Comparison of ENCODE assay signal across 23 cellular contexts in genomic region chr1:41149570-41149969, GRCh38.
DNase-seq lines count a peak whose midpoint lies in the region; ATAC-seq and TF ChIP-seq lines count a peak whose summit lies in the region.
"Had no signal": no experiment of that assay in that cellular context is flagged by ENCODE, and none has a peak within 500 bp of the region (broad histone marks: within the 10 kb centered on the region; RNA-seq: fewer than 3 reads in every experiment).

No MANE protein-coding gene starts in this region.

- H3K36me3 Mint-ChIP-seq in Calu3 (ENCODE audit: insufficient read depth, unreplicated experiment): peaks cover 10% of the 10 kb centered on the region
- H3K36me3 Mint-ChIP-seq in naive thymus-derived CD4-positive, alpha-beta T cell: peaks cover 4 to 46% (median 28%) of the 10 kb centered on the region in 5 donors

- no peaks in the 10 kb centered on the region for H3K27me3 Mint-ChIP-seq in Calu3 (ENCODE audit: unreplicated experiment)
- H3K27me3 Mint-ChIP-seq in naive thymus-derived CD4-positive, alpha-beta T cell: no peaks in the 10 kb centered on the region
- H3K27me3 Mint-ChIP-seq: CD4-positive, alpha-beta T cell had no signal

- peaks cover 11% of the 10 kb centered on the region for H3K4me1 ChIP-seq in body of pancreas
- no peaks in the 10 kb centered on the region for H3K4me1 ChIP-seq in naive thymus-derived CD4-positive, alpha-beta T cell (ENCODE audit: control insufficient read depth in 2 of 2, insufficient read depth in 2 of 2, low read length in 2 of 2)
- H3K4me1 ChIP-seq in adrenal gland (replicated peaks in 1 of 2): peaks cover 9 to 27% of the 10 kb centered on the region in 2 donors
- no peaks in the 10 kb centered on the region for H3K4me1 ChIP-seq in Karpas-422 (ENCODE audit: low read length)
- H3K4me1 ChIP-seq: BLaER1 treated with 17β-estradiol and CSF1 and Interleukin-3, amounts not matched to agents 10 nM and 100 nM had no signal

- BruUV-seq in Calu3 (replicated peaks; lab: Mats Ljungman, UMichigan): no TSS peak

- no peaks in the 10 kb centered on the region for H3K9me2 ChIP-seq in Karpas-422 (replicated peaks; ENCODE audit: insufficient read depth, low read length)

- H3K79me2 ChIP-seq in Karpas-422 (ENCODE audit: low read length): no peaks in the 10 kb centered on the region

- intact Hi-C loops in Calu3 (cut with micrococcal nuclease; ENCODE audit: unreplicated experiment) (no loop called here), body of pancreas (cut with DNase I) (no loop called here), adrenal gland (cut with DNase I) (no loop called here)
- intact Hi-C loops in naive thymus-derived CD4-positive, alpha-beta T cell (cut with micrococcal nuclease): no loop called here

- H3K27ac ChIP-seq in body of pancreas (no peak overlapping the region), adrenal gland (no peak overlapping the region), Karpas-422 (ENCODE audit: low read length) (no peak overlapping the region)
- H3K27ac ChIP-seq in naive thymus-derived CD4-positive, alpha-beta T cell (ENCODE audit: low read depth, low read length): no peak overlapping the region
- H3K27ac ChIP-seq: BLaER1 treated with 17β-estradiol and CSF1 and Interleukin-3, amounts not matched to agents 10 nM and 100 nM; GM23248 had no signal

- H3K36me3 ChIP-seq in body of pancreas (replicated peaks in 1 of 2; ENCODE audit: insufficient read depth in 1 of 2, low read depth in 2 of 2): no peaks in the 10 kb centered on the region
- H3K36me3 ChIP-seq in naive thymus-derived CD4-positive, alpha-beta T cell (ENCODE audit: control insufficient read depth in 2 of 3, insufficient read depth in 3 of 3, low read length in 3 of 3): peaks cover 0 to 3% (median 0%) of the 10 kb centered on the region in 3 experiments
- H3K36me3 ChIP-seq in adrenal gland (replicated peaks in 1 of 2): no peaks in the 10 kb centered on the region
- H3K36me3 ChIP-seq in Karpas-422 (ENCODE audit: insufficient read depth, low read length): peaks cover 12% of the 10 kb centered on the region; the same call in 1 of the 2 replicates

- H3K9me3 Mint-ChIP-seq in Calu3 (ENCODE audit: low read depth, unreplicated experiment): no peaks in the 10 kb centered on the region
- no peaks in the 10 kb centered on the region for H3K9me3 Mint-ChIP-seq in naive thymus-derived CD4-positive, alpha-beta T cell
- H3K9me3 Mint-ChIP-seq: CD4-positive, alpha-beta T cell had no signal

- peaks cover 12% of the 10 kb centered on the region for H3K4me1 Mint-ChIP-seq in Calu3 (ENCODE audit: low read depth, unreplicated experiment)
- no peaks in the 10 kb centered on the region for H3K4me1 Mint-ChIP-seq in naive thymus-derived CD4-positive, alpha-beta T cell
- H3K4me1 Mint-ChIP-seq: H9 had no signal

- H3K9me3 ChIP-seq in body of pancreas (no peaks in the 10 kb centered on the region), adrenal gland (replicated peaks in 1 of 3) (no peaks in the 10 kb centered on the region), Karpas-422 (ENCODE audit: low read length) (no peaks in the 10 kb centered on the region)
- no peaks in the 10 kb centered on the region for H3K9me3 ChIP-seq in naive thymus-derived CD4-positive, alpha-beta T cell (ENCODE audit: control insufficient read depth in 2 of 3, low read length in 3 of 3)
- H3K9me3 ChIP-seq: BLaER1 treated with 17β-estradiol and CSF1 and Interleukin-3, amounts not matched to agents 10 nM and 100 nM had no signal

- peak overlapping the region; percentile 7 for H3K27ac Mint-ChIP-seq in Calu3 (ENCODE audit: unreplicated experiment)
- H3K27ac Mint-ChIP-seq in naive thymus-derived CD4-positive, alpha-beta T cell: no peak overlapping the region
- H3K27ac Mint-ChIP-seq: CD4-positive, alpha-beta T cell; H9 had no signal

- H3K9ac ChIP-seq in Karpas-422 (ENCODE audit: low read length): no peak overlapping the region
- H3K9ac ChIP-seq: BLaER1 treated with 17β-estradiol and CSF1 and Interleukin-3, amounts not matched to agents 10 nM and 100 nM; GM23248 had no signal

- CTCF ChIA-PET in Calu3 (lab: Charles Lee): no interaction called here
- CTCF ChIA-PET in naive thymus-derived CD4-positive, alpha-beta T cell (lab: Charles Lee): no interaction called here

- no peak for TF ChIP-seq POLR2A in body of pancreas (IDR thresholded peaks at IDR 0.05)
- TF ChIP-seq POLR2A in adrenal gland (IDR thresholded peaks at IDR 0.05): no peak

- no peak overlapping the region for H3K4me3 Mint-ChIP-seq in Calu3 (ENCODE audit: low read depth, unreplicated experiment)
- H3K4me3 Mint-ChIP-seq in naive thymus-derived CD4-positive, alpha-beta T cell: no peak overlapping the region
- H3K4me3 Mint-ChIP-seq: CD4-positive, alpha-beta T cell; H9 had no signal

- TF ChIP-seq CTCF in Calu3 (IDR thresholded peaks at IDR 0.05; ENCODE audit: unreplicated experiment) (no peak), body of pancreas (IDR thresholded peaks at IDR 0.05) (no peak), adrenal gland (IDR thresholded peaks at IDR 0.05) (no peak)

- H3K4me2 ChIP-seq in Karpas-422 (ENCODE audit: low read depth, low read length, poor library complexity, severe bottlenecking): no peak overlapping the region
- H3K4me2 ChIP-seq: BLaER1 treated with 17β-estradiol and CSF1 and Interleukin-3, amounts not matched to agents 10 nM and 100 nM had no signal

- H4K20me1 ChIP-seq in Karpas-422 (ENCODE audit: insufficient read depth, low read depth, low read length): no peaks in the 10 kb centered on the region
- H4K20me1 ChIP-seq: BLaER1 treated with 17β-estradiol and CSF1 and Interleukin-3, amounts not matched to agents 10 nM and 100 nM had no signal

- DNase-seq in Calu3: no peak
- DNase-seq in body of pancreas: no peak
- DNase-seq in kidney tubule cell (ENCODE audit: low spot score): peak; percentile 84
- peak; percentile 87 for DNase-seq in renal cortical epithelial cell (ENCODE audit: low read depth)
- DNase-seq in naive thymus-derived CD4-positive, alpha-beta T cell: no peak
- DNase-seq in adrenal gland: no peak
- DNase-seq in Karpas-422: no peak
- DNase-seq: AML-193; CD4-positive, alpha-beta T cell; DMS53; GM23248; H9; Kasumi-1; NCI-H1092 treated with DMSO at 0.1 percent for 48 hours; NCI-H1436; NCI-H187; NCI-H2081 treated with DMSO at 0.1 percent for 48 hours; NCI-H2171; NCI-H226; NCI-H510A; NCI-H69; SHP77 treated with DMSO at 0.1 percent for 48 hours had no signal

- 69 to 87% methylated on average over 2 of the region's 2 CpGs for whole genome bisulfite sequencing in body of pancreas, 2 donors
- WGBS in adrenal gland, 4 donors: 50 to 98% (median 68%) methylated on average over 2 of the region's 2 CpGs

- no peaks in the 10 kb centered on the region for H3K27me3 ChIP-seq in body of pancreas
- H3K27me3 ChIP-seq in naive thymus-derived CD4-positive, alpha-beta T cell (ENCODE audit: control insufficient read depth in 2 of 2, insufficient read depth in 2 of 2, low read length in 2 of 2): no peaks in the 10 kb centered on the region
- H3K27me3 ChIP-seq in adrenal gland: no peaks in the 10 kb centered on the region
- H3K27me3 ChIP-seq in Karpas-422 (ENCODE audit: low read length): no peaks in the 10 kb centered on the region
- H3K27me3 ChIP-seq: BLaER1 treated with 17β-estradiol and CSF1 and Interleukin-3, amounts not matched to agents 10 nM and 100 nM had no signal

- H3K4me3 ChIP-seq in body of pancreas (no peak overlapping the region), adrenal gland (no peak overlapping the region), Karpas-422 (ENCODE audit: low read length) (no peak overlapping the region)
- H3K4me3 ChIP-seq in naive thymus-derived CD4-positive, alpha-beta T cell (ENCODE audit: low read length): no peak overlapping the region
- H3K4me3 ChIP-seq: BLaER1 treated with 17β-estradiol and CSF1 and Interleukin-3, amounts not matched to agents 10 nM and 100 nM; GM23248 had no signal

- no peak overlapping the region for H2AFZ ChIP-seq in Karpas-422 (ENCODE audit: low read length)
- H2AFZ ChIP-seq: GM23248 had no signal

- POLR2A ChIA-PET in naive thymus-derived CD4-positive, alpha-beta T cell (lab: Charles Lee): no interaction called here

- peak; percentile 42 for ATAC-seq in body of pancreas
- no peak for ATAC-seq in naive thymus-derived CD4-positive, alpha-beta T cell

Comparison
In these comparisons a context has a peak if more than half of its experiments do, and no peak if none do; other contexts are left out.
1. DNase-seq: peak in kidney tubule cell (single experiment) and renal cortical epithelial cell (single experiment); none in Calu3 (single experiment), body of pancreas (0 of 4), naive thymus-derived CD4-positive, alpha-beta T cell (0 of 9), adrenal gland (0 of 7) and Karpas-422 (single experiment).